Comparison of ENCODE assay signal across 9 cellular contexts in the genomic region with DNA sequence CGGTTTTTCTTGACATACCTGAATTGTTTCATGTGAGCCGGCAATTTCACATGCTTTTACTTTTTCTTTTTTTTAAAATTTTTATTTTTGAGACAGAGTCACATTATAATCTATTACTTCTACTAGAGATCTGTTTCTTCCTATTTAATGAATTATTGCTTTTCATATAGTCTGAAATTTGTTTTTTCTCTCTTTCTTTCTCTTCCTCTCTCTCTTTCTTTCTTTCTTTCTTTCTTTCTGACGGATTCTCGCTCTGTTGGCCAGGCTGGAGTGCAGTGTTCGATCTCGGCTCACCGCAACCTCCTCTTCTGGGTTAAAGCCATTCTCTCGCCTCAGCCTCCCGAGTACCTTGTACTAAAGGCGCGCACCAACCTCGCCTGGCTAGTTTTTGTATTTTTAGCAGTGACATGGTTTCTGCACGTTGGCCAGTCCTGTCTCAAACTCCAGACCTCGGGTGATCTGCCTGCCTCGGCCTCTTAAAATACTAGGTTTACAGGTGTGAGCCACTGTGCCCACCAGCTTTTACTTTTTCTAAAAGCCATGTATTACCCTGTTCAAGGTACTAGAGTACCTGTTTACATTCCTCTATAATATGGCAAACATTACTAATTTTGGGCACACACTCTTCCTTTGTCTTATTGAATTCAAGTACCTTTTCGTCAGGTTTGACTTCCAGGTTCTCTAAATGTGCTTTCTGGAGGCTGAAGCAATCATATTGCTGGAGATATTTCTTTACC.
DNase-seq lines count a peak whose midpoint lies in the region; ATAC-seq, FAIRE-seq and TF ChIP-seq lines count a peak whose summit lies in the region.
"Had no signal": no experiment of that assay in that cellular context is flagged by ENCODE, and none has a peak within 500 bp of the region (broad histone marks: within the 10 kb centered on the region; RNA-seq: fewer than 3 reads in every experiment).

No MANE protein-coding gene starts in this region.

- peaks cover 0 to 8% (median 0%) of the 10 kb centered on the region in 7 donors for H3K9me3 Mint-ChIP-seq in CD4-positive, CD25-positive, alpha-beta regulatory T cell
- H3K9me3 Mint-ChIP-seq in astrocyte (ENCODE audit: unreplicated experiment) = peaks cover 5% of the 10 kb centered on the region
- no peaks in the 10 kb centered on the region for H3K9me3 Mint-ChIP-seq in natural killer cell

- no peak for FAIRE-seq in astrocyte (lab: Jason Lieb, UNC)

- H2AFZ ChIP-seq in astrocyte (ENCODE audit: low read depth, low read length) = no peak overlapping the region
- H2AFZ ChIP-seq: PC-9 had no signal

- no peaks in the 10 kb centered on the region for H3K36me3 Mint-ChIP-seq in CD4-positive, CD25-positive, alpha-beta regulatory T cell
- H3K36me3 Mint-ChIP-seq in astrocyte (ENCODE audit: low read depth, unreplicated experiment) = peaks cover 4% of the 10 kb centered on the region
- H3K36me3 Mint-ChIP-seq in natural killer cell = no peaks in the 10 kb centered on the region

- H3K4me2 ChIP-seq in astrocyte (ENCODE audit: low read length) = peak overlapping the region; percentile 100
- H3K4me2 ChIP-seq: PC-9 had no signal

- no peak overlapping the region for H3K9ac ChIP-seq in astrocyte (ENCODE audit: low read length)

- no peak for TF ChIP-seq CTCF in astrocyte (IDR thresholded peaks at IDR 0.05; ENCODE audit: insufficient read depth, low read depth, low read length)
- no peak for TF ChIP-seq CTCF in natural killer cell (IDR thresholded peaks at IDR 0.05)
- TF ChIP-seq CTCF in upper lobe of left lung (IDR thresholded peaks at IDR 0.05) = no peak

- ATAC-seq in CD4-positive, CD25-positive, alpha-beta regulatory T cell (ENCODE audit: low read depth in 2 of 2) = no peak
- no peak for ATAC-seq in natural killer cell
- ATAC-seq in GM21619 (IDR thresholded peaks at IDR 0.05; ENCODE audit: unreplicated experiment) = no peak
- no peak for ATAC-seq in upper lobe of left lung (ENCODE audit: low FRiP score in 2 of 2)

- no peak for TF ChIP-seq EP300 in upper lobe of left lung (IDR thresholded peaks at IDR 0.05)

- H3K9me3 ChIP-seq in CD4-positive, CD25-positive, alpha-beta regulatory T cell (ENCODE audit: control insufficient read depth in 2 of 2, low read length in 2 of 2) = no peaks in the 10 kb centered on the region
- H3K9me3 ChIP-seq in astrocyte (ENCODE audit: insufficient read depth, low read depth, low read length) (no peaks in the 10 kb centered on the region), upper lobe of left lung (no peaks in the 10 kb centered on the region)

- WGBS in upper lobe of left lung, 2 donors = 45 to 64% methylated on average over 15 to 16 of the region's 16 CpGs

- no peak overlapping the region for H3K4me3 ChIP-seq in CD4-positive, CD25-positive, alpha-beta regulatory T cell (ENCODE audit: low read depth, low read length)
- H3K4me3 ChIP-seq in astrocyte (ENCODE audit: insufficient read depth, low read depth, low read length) (no peak overlapping the region), upper lobe of left lung (peak overlapping the region in 2 of 4 donors; percentile 38 to 53)
- H3K4me3 ChIP-seq: PC-9 had no signal

- no peak overlapping the region for H3K27ac ChIP-seq in CD4-positive, CD25-positive, alpha-beta regulatory T cell (ENCODE audit: insufficient read depth, low read length, poor library complexity, severe bottlenecking)
- H3K27ac ChIP-seq in astrocyte (ENCODE audit: low read depth, low read length) (no peak overlapping the region), upper lobe of left lung (no peak overlapping the region)
- H3K27ac ChIP-seq: PC-9 had no signal

- no peak for DNase-seq in CD4-positive, CD25-positive, alpha-beta regulatory T cell
- DNase-seq in HK-2 (ENCODE audit: unreplicated experiment) (peak; percentile 36), astrocyte (ENCODE audit: low read depth) (no peak), natural killer cell (no peak), upper lobe of left lung (no peak), ureter (ENCODE audit: low spot score) (no peak)
- DNase-seq: NCI-H187 treated with DMSO at 0.1 percent for 48 hours, PC-9 had no signal

- no peak for TF ChIP-seq POLR2A in upper lobe of left lung (IDR thresholded peaks at IDR 0.05)

- H3K4me3 Mint-ChIP-seq in CD4-positive, CD25-positive, alpha-beta regulatory T cell = peak overlapping the region; percentile 36 to 93 (median 88)
- H3K4me3 Mint-ChIP-seq in astrocyte (ENCODE audit: unreplicated experiment) (peak overlapping the region; percentile 87), natural killer cell (peak overlapping the region; percentile 95)

- H3K36me3 ChIP-seq in CD4-positive, CD25-positive, alpha-beta regulatory T cell (ENCODE audit: control insufficient read depth, insufficient read depth, low read length) = no peaks in the 10 kb centered on the region
- no peaks in the 10 kb centered on the region for H3K36me3 ChIP-seq in astrocyte (ENCODE audit: insufficient read depth, low read length)
- no peaks in the 10 kb centered on the region for H3K36me3 ChIP-seq in upper lobe of left lung

- H4K20me1 ChIP-seq in astrocyte (ENCODE audit: insufficient read depth, low read length) = no peaks in the 10 kb centered on the region

- H3K4me1 Mint-ChIP-seq in CD4-positive, CD25-positive, alpha-beta regulatory T cell = peaks cover 14 to 26% (median 20%) of the 10 kb centered on the region in 4 donors
- H3K4me1 Mint-ChIP-seq in astrocyte (ENCODE audit: low read depth, unreplicated experiment) = peaks cover 1% of the 10 kb centered on the region
- peaks cover 31 to 32% of the 10 kb centered on the region in 2 donors for H3K4me1 Mint-ChIP-seq in natural killer cell

- no peak overlapping the region for H3K27ac Mint-ChIP-seq in CD4-positive, CD25-positive, alpha-beta regulatory T cell
- H3K27ac Mint-ChIP-seq in astrocyte (ENCODE audit: unreplicated experiment) (peak overlapping the region; percentile 92), natural killer cell (peak overlapping the region; percentile 6 to 84)

- H3K27me3 ChIP-seq in CD4-positive, CD25-positive, alpha-beta regulatory T cell (ENCODE audit: control insufficient read depth, insufficient read depth, low read length) = peaks cover 40% of the 10 kb centered on the region
- H3K27me3 ChIP-seq in astrocyte (ENCODE audit: insufficient read depth, low read length) (peaks cover 33% of the 10 kb centered on the region), upper lobe of left lung (peaks cover 0 to 37% (median 15%) of the 10 kb centered on the region in 4 donors)

- no peaks in the 10 kb centered on the region for H3K79me2 ChIP-seq in astrocyte (ENCODE audit: insufficient read depth, low read length)

- intact Hi-C loops in natural killer cell (cut with micrococcal nuclease) = no loop called here

- H3K4me1 ChIP-seq in CD4-positive, CD25-positive, alpha-beta regulatory T cell (ENCODE audit: control insufficient read depth, insufficient read depth, low read length, poor library complexity, severe bottlenecking) = peaks cover 26% of the 10 kb centered on the region
- H3K4me1 ChIP-seq in astrocyte (ENCODE audit: insufficient read depth, low read length) (peaks cover 17% of the 10 kb centered on the region), upper lobe of left lung (peaks cover 18 to 26% (median 20%) of the 10 kb centered on the region in 4 donors)

- peaks cover 72% of the 10 kb centered on the region for H3K27me3 Mint-ChIP-seq in CD4-positive, CD25-positive, alpha-beta regulatory T cell
- H3K27me3 Mint-ChIP-seq in astrocyte (ENCODE audit: low read depth, unreplicated experiment) = peaks cover 36% of the 10 kb centered on the region
- H3K27me3 Mint-ChIP-seq in natural killer cell (ENCODE audit: low read depth in 2 of 2) = peaks cover 55 to 59% of the 10 kb centered on the region in 2 donors

Comparison
In these comparisons a context has a peak if more than half of its experiments do, and no peak if none do; other contexts are left out.
1. H3K27ac Mint-ChIP-seq: peak in astrocyte (single experiment) and natural killer cell (2 of 2); none in CD4-positive, CD25-positive, alpha-beta regulatory T cell (0 of 3).
2. Peak in every context shown above with its lines, with median percentiles within 50 percentile points of each other: H3K4me3 Mint-ChIP-seq.